ENCODE assay signal across 8 cellular contexts in the genomic region with DNA sequence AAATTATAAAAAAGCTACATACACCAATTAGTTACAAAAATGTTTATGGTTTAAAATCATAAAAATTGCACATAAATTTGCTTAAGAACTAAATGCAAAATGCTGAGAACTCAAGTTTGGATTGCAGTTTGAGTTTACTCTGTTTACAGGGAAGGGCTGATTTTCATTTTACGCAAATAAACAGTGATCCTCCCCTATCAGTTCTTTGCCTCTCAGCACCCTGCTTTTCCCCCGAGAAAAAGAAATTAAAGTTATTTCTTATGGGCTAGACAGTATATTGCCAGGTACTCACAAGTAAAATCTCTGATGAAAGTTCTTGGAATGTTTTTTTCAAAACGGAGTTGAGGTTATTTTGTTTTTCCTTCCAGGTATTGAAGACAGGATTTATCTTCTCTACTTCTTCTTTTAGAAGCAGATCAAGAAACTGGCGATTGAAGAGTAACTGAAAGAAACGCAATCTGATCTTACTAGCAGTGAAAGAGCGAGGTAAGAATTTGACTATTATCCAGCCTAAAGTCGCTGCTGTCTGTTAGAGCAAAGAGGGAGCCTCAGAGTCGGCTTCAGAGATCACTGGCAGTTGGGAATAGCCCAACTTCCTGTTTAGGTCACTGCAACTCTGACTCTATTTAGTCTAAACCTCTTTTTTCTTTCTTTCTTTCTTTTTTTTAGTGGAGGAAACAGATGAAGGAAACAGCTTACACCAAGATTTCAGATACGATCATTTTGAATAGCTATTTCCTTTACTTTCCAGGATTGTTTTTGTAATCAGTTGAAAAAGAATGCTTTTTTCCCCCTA. TPM values are rescaled to one million over a fixed set of nuclear protein-coding genes. Genes with fewer than 3 reads are reported as not detected.
DNase-seq lines count a peak whose midpoint lies in the region; ATAC-seq and TF ChIP-seq lines count a peak whose summit lies in the region.

Gene TFPI (minus strand): TSS at position 528 of the 796 bp plus-strand sequence. CDS start 50,667 bp downstream, outside the sequence.

- intact Hi-C loops in CD4-positive, alpha-beta memory T cell (cut with micrococcal nuclease) = no loop called here
- intact Hi-C loops in dendritic cell treated with granulocyte-macrophage colony-stimulating factor and Interleukin-4, amounts not matched to agents 40 ng/mL and 50 ng/mL, for 4 days (cut with micrococcal nuclease) = no loop called here
- intact Hi-C loops in lower lobe of right lung (cut with DNase I) = no loop called here

- H3K4me1 Mint-ChIP-seq in CD4-positive, alpha-beta memory T cell = peaks cover 0 to 1% (median 0%) of the 10 kb centered on the region in 4 donors
- H3K4me1 Mint-ChIP-seq in dendritic cell treated with granulocyte-macrophage colony-stimulating factor and Interleukin-4, amounts not matched to agents 40 ng/mL and 50 ng/mL, for 4 days (ENCODE audit: low read depth) = peaks cover 10% of the 10 kb centered on the region
- H3K4me1 Mint-ChIP-seq in type B pancreatic cell (ENCODE audit: unreplicated experiment) = peaks cover 9% of the 10 kb centered on the region

- no peaks in the 10 kb centered on the region for H3K36me3 ChIP-seq in CD4-positive, alpha-beta memory T cell (ENCODE audit: insufficient read depth, low read length)
- no peaks in the 10 kb centered on the region for H3K36me3 ChIP-seq in lower lobe of right lung

- POLR2A ChIA-PET in CD4-positive, alpha-beta memory T cell (lab: Charles Lee; ENCODE audit: partially characterized antibody) = no interaction called here

- TF ChIP-seq CTCF in lower lobe of right lung (IDR thresholded peaks at IDR 0.05) (no peak), type B pancreatic cell (conservative IDR thresholded peaks at IDR 0.05) (no peak)

- peaks cover 0 to 2% of the 10 kb centered on the region in 2 donors for H3K27me3 Mint-ChIP-seq in CD4-positive, alpha-beta memory T cell
- H3K27me3 Mint-ChIP-seq in dendritic cell treated with granulocyte-macrophage colony-stimulating factor and Interleukin-4, amounts not matched to agents 40 ng/mL and 50 ng/mL, for 4 days = no peaks in the 10 kb centered on the region
- H3K27me3 Mint-ChIP-seq in type B pancreatic cell = no peaks in the 10 kb centered on the region

- no peaks in the 10 kb centered on the region for H3K36me3 Mint-ChIP-seq in CD4-positive, alpha-beta memory T cell
- no peaks in the 10 kb centered on the region for H3K36me3 Mint-ChIP-seq in dendritic cell treated with granulocyte-macrophage colony-stimulating factor and Interleukin-4, amounts not matched to agents 40 ng/mL and 50 ng/mL, for 4 days (ENCODE audit: low read depth)
- H3K36me3 Mint-ChIP-seq in type B pancreatic cell = no peaks in the 10 kb centered on the region

- DNase-seq in CD4-positive, alpha-beta memory T cell = no peak
- DNase-seq in NAMALWA (ENCODE audit: low spot score) = peak; percentile 32
- no peak for DNase-seq in lower lobe of right lung
- DNase-seq in type B pancreatic cell (ENCODE audit: extremely low spot score, unreplicated experiment) = no peak
- no peak for DNase-seq in putamen (ENCODE audit: low spot score)
- DNase-seq in NCI-H2171 (lab: John Stamatoyannopoulos, UW) = no peak

- no peak within 1 kb of the TSS for H3K4me3 ChIP-seq in CD4-positive, alpha-beta memory T cell (ENCODE audit: low read length in 2 of 2)
- peak within 1 kb of the TSS; percentile 59 for H3K4me3 ChIP-seq in lower lobe of right lung

- peaks cover 0 to 8% (median 0%) of the 10 kb centered on the region in 8 donors for H3K9me3 Mint-ChIP-seq in CD4-positive, alpha-beta memory T cell
- no peaks in the 10 kb centered on the region for H3K9me3 Mint-ChIP-seq in dendritic cell treated with granulocyte-macrophage colony-stimulating factor and Interleukin-4, amounts not matched to agents 40 ng/mL and 50 ng/mL, for 4 days
- peaks cover 4% of the 10 kb centered on the region for H3K9me3 Mint-ChIP-seq in type B pancreatic cell

- CTCF ChIA-PET in CD4-positive, alpha-beta memory T cell (lab: Charles Lee; ENCODE audit: partially characterized antibody) = no interaction called here

- H3K27ac Mint-ChIP-seq in CD4-positive, alpha-beta memory T cell = no peak within 1 kb of the TSS
- H3K27ac Mint-ChIP-seq in dendritic cell treated with granulocyte-macrophage colony-stimulating factor and Interleukin-4, amounts not matched to agents 40 ng/mL and 50 ng/mL, for 4 days = peak within 1 kb of the TSS; percentile 80
- H3K27ac Mint-ChIP-seq in type B pancreatic cell = peak within 1 kb of the TSS; percentile 48

- no peaks in the 10 kb centered on the region for H3K4me1 ChIP-seq in CD4-positive, alpha-beta memory T cell (ENCODE audit: insufficient read depth, low read length)
- H3K4me1 ChIP-seq in lower lobe of right lung = peaks cover 11% of the 10 kb centered on the region

- H3K27me3 ChIP-seq in CD4-positive, alpha-beta memory T cell (ENCODE audit: insufficient read depth, low read length) = no peaks in the 10 kb centered on the region
- no peaks in the 10 kb centered on the region for H3K27me3 ChIP-seq in lower lobe of right lung (ENCODE audit: low read depth)

- no peaks in the 10 kb centered on the region for H3K9me3 ChIP-seq in CD4-positive, alpha-beta memory T cell (ENCODE audit: control insufficient read depth in 1 of 2, low read length in 2 of 2)
- no peaks in the 10 kb centered on the region for H3K9me3 ChIP-seq in lower lobe of right lung

- no peak within 1 kb of the TSS for H3K27ac ChIP-seq in CD4-positive, alpha-beta memory T cell (ENCODE audit: low read depth, low read length)
- H3K27ac ChIP-seq in lower lobe of right lung = peak within 1 kb of the TSS; percentile 81

- ATAC-seq in lower lobe of right lung = peak; percentile 74 to 78
- ATAC-seq in GM19351 (IDR thresholded peaks at IDR 0.05; ENCODE audit: unreplicated experiment) = no peak

- H3K4me3 Mint-ChIP-seq in CD4-positive, alpha-beta memory T cell = peak within 1 kb of the TSS in 5 of 8 donors; percentile 6 to 57 (median 21)
- H3K4me3 Mint-ChIP-seq in dendritic cell treated with granulocyte-macrophage colony-stimulating factor and Interleukin-4, amounts not matched to agents 40 ng/mL and 50 ng/mL, for 4 days = peak within 1 kb of the TSS; percentile 72
- peak within 1 kb of the TSS; percentile 85 for H3K4me3 Mint-ChIP-seq in type B pancreatic cell

RNA-seq across cellular contexts. Expression of gene TFPI, which starts in this region (rescaled TPM):
- not detected for total RNA-seq in CD4-positive, alpha-beta memory T cell
- not detected for polyA plus RNA-seq in CD4-positive, alpha-beta memory T cell
- total RNA-seq in lower lobe of right lung (311 TPM), type B pancreatic cell (ENCODE audit: low replicate concordance) (9.6 and 12.2 TPM in 2 replicates)

Comparison
In these comparisons a context has a peak if more than half of its experiments do, and no peak if none do; other contexts are left out.
1. RNA of gene TFPI (total RNA-seq): 311 TPM in lower lobe of right lung (single experiment); 9.6 to 12.2 TPM in type B pancreatic cell and not detected in CD4-positive, alpha-beta memory T cell; every median in the first group is over 10 times any median in the second.
2. H3K27ac Mint-ChIP-seq: peak in dendritic cell treated with granulocyte-macrophage colony-stimulating factor and Interleukin-4, amounts not matched to agents 40 ng/mL and 50 ng/mL, for 4 days (single experiment) and type B pancreatic cell (single experiment); none in CD4-positive, alpha-beta memory T cell (0 of 7).
3. H3K4me3 Mint-ChIP-seq: peak in every context shown above with its lines; median percentile 85 in type B pancreatic cell; 72 in dendritic cell treated with granulocyte-macrophage colony-stimulating factor and Interleukin-4, amounts not matched to agents 40 ng/mL and 50 ng/mL, for 4 days; 21 in CD4-positive, alpha-beta memory T cell.